Comparison of ENCODE assay signal across 24 cellular contexts in the genomic region with DNA sequence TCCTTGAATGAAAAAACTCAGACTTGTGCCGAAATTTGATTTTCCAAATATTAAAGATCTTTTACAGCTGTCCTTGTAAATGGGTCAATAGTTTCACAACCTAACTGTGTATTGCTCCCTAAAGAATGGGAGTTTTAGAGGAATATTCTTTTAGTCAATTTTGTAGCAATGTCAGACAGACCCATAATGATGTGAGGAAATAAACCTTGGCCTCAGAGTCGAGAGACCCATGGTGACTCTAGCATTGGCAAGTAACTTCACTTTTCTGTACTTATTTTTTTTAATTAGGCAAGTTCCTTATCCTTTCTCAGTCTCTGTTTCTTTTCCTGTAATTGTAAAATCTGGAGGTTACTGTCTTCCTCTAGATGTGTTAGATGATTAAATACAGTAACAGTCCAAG.
"Had no signal": no experiment of that assay in that cellular context is flagged by ENCODE, and none has a peak within 500 bp of the region (broad histone marks: within the 10 kb centered on the region; RNA-seq: fewer than 3 reads in every experiment).

No MANE protein-coding gene starts in this region.

- ATAC-seq: activated CD8-positive, alpha-beta T cell treated with anti-CD3 and anti-CD28 coated beads for 36 hours; activated naive CD4-positive, alpha-beta T cell treated with anti-CD3 and anti-CD28 coated beads, Interleukin-2, amount 50 U/mL, for 72 hours; Panc1; SK-N-SH treated with all-trans-retinoic acid at 6 μM for 48 hours; T-cell; T-helper 17 cell had no signal

- DNase-seq: activated CD4-positive, alpha-beta T cell treated with anti-CD3 and anti-CD28 coated beads, Interleukin-2, amount 10 ng/mL, durations not matched to agents 24 days and 14 days; activated CD4-positive, alpha-beta T cell treated with anti-CD3 and anti-CD28 coated beads, Interleukin-2, amount 50 U/mL, for 4 hours; activated CD8-positive, alpha-beta T cell treated with anti-CD3 and anti-CD28 coated beads for 36 hours; activated gamma-delta T cell; activated naive CD4-positive, alpha-beta T cell treated with Interleukin-2 at 50 U/mL for 16 hours; activated T-cell treated with anti-CD3 and anti-CD28 coated beads, Interleukin-2, amount 50 U/mL, for 1 hour; adrenal gland; brain microvascular endothelial cell; Kasumi-1; KG1; MG63; NCI-H1092; NCI-H1436 treated with DMSO at 0.1 percent for 48 hours; NCI-H1694 treated with DMSO at 0.1 percent for 48 hours; NCI-H2029 treated with DMSO at 0.1 percent for 48 hours; NCI-H226; NCI-H446 treated with DMSO at 0.1 percent for 48 hours; NCI-H524; SIG-M5; T-cell; T-helper 17 cell had no signal
